13 cellular contexts compared by ENCODE assay signal in the genomic region with DNA sequence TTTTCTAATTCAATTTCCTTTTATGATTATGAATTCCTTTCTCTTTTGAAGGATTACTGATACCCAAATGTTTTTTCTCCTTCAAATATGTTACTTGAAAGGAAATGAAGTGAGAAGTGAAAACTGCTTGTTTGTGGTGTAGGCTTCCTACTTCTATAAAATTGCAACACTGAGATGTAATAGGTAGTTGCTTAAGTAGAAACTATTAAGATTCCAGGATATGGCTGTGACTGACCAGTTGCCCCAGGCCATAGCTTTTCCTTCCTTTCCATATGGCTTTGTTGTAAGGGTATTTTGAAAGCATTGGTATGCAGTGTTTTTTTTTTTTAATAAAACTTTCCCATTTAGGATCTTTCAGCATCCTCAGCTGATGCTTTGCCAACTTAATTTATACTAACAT. TPM values are rescaled to one million over a fixed set of nuclear protein-coding genes. Genes with fewer than 3 reads are reported as not detected.
DNase-seq lines count a peak whose midpoint lies in the region; ATAC-seq and TF ChIP-seq lines count a peak whose summit lies in the region.
"Had no signal": no experiment of that assay in that cellular context is flagged by ENCODE, and none has a peak within 500 bp of the region (broad histone marks: within the 10 kb centered on the region; RNA-seq: fewer than 3 reads in every experiment).

No MANE protein-coding gene starts in this region.

- no peak for TF ChIP-seq CTCF in AG09319 (IDR thresholded peaks at IDR 0.05; ENCODE audit: low read depth, low read length)
- no peak for TF ChIP-seq CTCF in HFF-Myc (IDR thresholded peaks at IDR 0.05; ENCODE audit: low read depth, low read length, missing control alignments)
- TF ChIP-seq CTCF in foreskin keratinocyte (conservative IDR thresholded peaks at IDR 0.05), result no peak

- no peaks in the 10 kb centered on the region for H3K27me3 ChIP-seq in foreskin keratinocyte

- no peak overlapping the region for H3K27ac ChIP-seq in foreskin keratinocyte

- ATAC-seq in foreskin keratinocyte (peak; percentile 66), HG02840 (IDR thresholded peaks at IDR 0.05; ENCODE audit: low FRiP score, unreplicated experiment) (no peak)
- ATAC-seq: stimulated activated memory B cell treated with anti-CD40 and anti-IgM and Interleukin-4, amounts not matched to agents 10 μg/mL and 1 μg/mL and 100 μg/mL, for 72 hours; T-cell had no signal

- no peak overlapping the region for H3K4me3 ChIP-seq in HFF-Myc (replicated peaks; ENCODE audit: low read depth, low read length)

- peaks cover 10% of the 10 kb centered on the region for H3K4me1 ChIP-seq in foreskin keratinocyte

- DNase-seq in AG09319 (ENCODE audit: extremely low read depth, low read depth) (peak; percentile 49), HFF-Myc (ENCODE audit: extremely low read depth, low read depth) (peak; percentile 63), SIG-M5 (lab: John Stamatoyannopoulos, UW) (peak; percentile 28), foreskin keratinocyte (peak; percentile 34 to 78), SHP77 (lab: John Stamatoyannopoulos, UW) (no peak), HuH-7.5 (ENCODE audit: low spot score) (no peak), NCI-H2227 treated with DMSO at 0.1 percent for 48 hours (lab: John Stamatoyannopoulos, UW) (no peak)
- DNase-seq: COR-L47, immature natural killer cell, NCI-H1105 treated with DMSO at 0.1 percent for 48 hours, T-cell had no signal

RNA-seq across cellular contexts. Expression of a gene that starts 28.5 kb away (rescaled TPM):
- 37.3 and 41.4 TPM in 2 replicates for total RNA-seq in foreskin keratinocyte
- polyA plus RNA-seq in foreskin keratinocyte, result 11.3 and 13.3 TPM in 2 replicates

Comparison
In these comparisons a context has a peak if more than half of its experiments do, and no peak if none do; other contexts are left out.
1. DNase-seq: peak in AG09319 (single experiment), HFF-Myc (single experiment), SIG-M5 (single experiment) and foreskin keratinocyte (2 of 2); none in SHP77 (0 of 2), HuH-7.5 (single experiment) and NCI-H2227 treated with DMSO at 0.1 percent for 48 hours (single experiment).